16 cellular contexts compared by ENCODE assay signal in the genomic region with DNA sequence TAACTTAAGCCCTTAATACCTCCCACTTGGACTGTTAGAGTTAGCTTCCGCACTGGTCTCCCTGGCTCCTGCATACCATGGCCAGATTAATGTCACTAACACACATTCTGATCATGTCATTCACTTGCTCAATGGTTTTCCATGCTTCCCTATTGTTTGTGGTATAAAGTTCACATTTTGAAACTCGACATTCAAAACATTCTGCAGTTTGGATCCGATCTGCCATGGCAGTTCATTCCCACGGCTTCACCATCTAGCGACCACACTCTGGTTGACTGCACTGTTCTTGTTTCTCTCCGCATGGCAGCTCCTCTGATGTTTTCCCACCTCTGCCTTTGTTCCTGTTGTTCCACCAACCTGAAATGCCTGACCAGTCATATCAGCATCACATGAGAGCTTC.
DNase-seq lines count a peak whose midpoint lies in the region; TF ChIP-seq lines count a peak whose summit lies in the region.
"Had no signal": no experiment of that assay in that cellular context is flagged by ENCODE, and none has a peak within 500 bp of the region (broad histone marks: within the 10 kb centered on the region; RNA-seq: fewer than 3 reads in every experiment).

No MANE protein-coding gene starts in this region.

- H4K8ac ChIP-seq in H9 (replicated peaks; ENCODE audit: insufficient read length, low read depth, low read length) (no peak overlapping the region), neuronal stem cell (ENCODE audit: low read depth, low read length) (no peak overlapping the region)

- H2BK15ac ChIP-seq in H9 (ENCODE audit: low read depth, low read length) (no peak overlapping the region), neuronal stem cell (ENCODE audit: low read length) (no peak overlapping the region)

- H3K9me3 ChIP-seq in H9 (ENCODE audit: control insufficient read depth, low read depth, low read length) (no peaks in the 10 kb centered on the region), neuronal stem cell (replicated peaks in 1 of 2; ENCODE audit: control insufficient read depth in 2 of 2, insufficient read depth in 1 of 2, low read depth in 1 of 2, low read length in 2 of 2) (no peaks in the 10 kb centered on the region)
- H3K9me3 ChIP-seq: BE2C had no signal

- no peak overlapping the region for H2BK20ac ChIP-seq in H9 (ENCODE audit: low read depth, low read length, poor library complexity, severe bottlenecking)

- H3K9me3 Mint-ChIP-seq in H9, result no peaks in the 10 kb centered on the region
- no peaks in the 10 kb centered on the region for H3K9me3 Mint-ChIP-seq in mesothelial cell of epicardium
- H3K9me3 Mint-ChIP-seq: CD4-positive, CD25-positive, alpha-beta regulatory T cell had no signal

- no CpG with 5 or more reads among the region's 6 CpGs for WGBS in H9 (ENCODE audit: extremely low coverage, insufficient read length, low lambda C conversion rate)
- no CpG with 5 or more reads among the region's 6 CpGs for WGBS in neuronal stem cell (ENCODE audit: extremely low coverage in 2 of 2, insufficient read length in 2 of 2, insufficient replicate concordance in 1 of 2), 2 donors

- no peak for TF ChIP-seq CTCF in H9 (conservative IDR thresholded peaks at IDR 0.05)
- TF ChIP-seq CTCF in kidney epithelial cell (IDR thresholded peaks at IDR 0.05; ENCODE audit: insufficient read depth, low read length, poor library complexity, severe bottlenecking), result no peak
- no peak for TF ChIP-seq CTCF in mesothelial cell of epicardium (IDR thresholded peaks at IDR 0.05; ENCODE audit: unreplicated experiment)

- no peaks in the 10 kb centered on the region for H3K79me2 ChIP-seq in H9 (ENCODE audit: insufficient read depth, low read length)

- H3K23me2 ChIP-seq in H9 (ENCODE audit: insufficient read length, low read depth, low read length, poor library complexity, severe bottlenecking), result no peaks in the 10 kb centered on the region

- H3K4me1 ChIP-seq in H9 (ENCODE audit: insufficient read depth, low read length), result no peaks in the 10 kb centered on the region
- H3K4me1 ChIP-seq in neuronal stem cell (ENCODE audit: control insufficient read depth in 2 of 2, insufficient read depth in 1 of 2, low read depth in 1 of 2, low read length in 2 of 2), result peaks cover 0 to 6% of the 10 kb centered on the region in 2 donors
- H3K4me1 ChIP-seq: BE2C had no signal

- no peak overlapping the region for H2BK5ac ChIP-seq in H9 (ENCODE audit: insufficient read length, low read length)
- H2BK5ac ChIP-seq in neuronal stem cell (ENCODE audit: low read length), result no peak overlapping the region

- peak overlapping the region in 2 of 3 experiments; percentile 0 to 1; a peak in 1 of 7 replicates for H3K27ac Mint-ChIP-seq in H9
- H3K27ac Mint-ChIP-seq in mesothelial cell of epicardium, result no peak overlapping the region
- H3K27ac Mint-ChIP-seq: CD4-positive, CD25-positive, alpha-beta regulatory T cell; IgD-negative memory B cell had no signal

- H4K91ac ChIP-seq in H9 (ENCODE audit: insufficient read length, low read depth, low read length) (no peak overlapping the region), neuronal stem cell (ENCODE audit: low read depth, low read length, poor library complexity) (no peak overlapping the region)

- no peak overlapping the region for H3T11ph ChIP-seq in H9 (ENCODE audit: low read length)

- no peak overlapping the region for H3K56ac ChIP-seq in H9 (ENCODE audit: insufficient read length, low read depth, low read length)

- H3K27ac ChIP-seq in H9 (ENCODE audit: insufficient read length, low read depth, low read length), result no peak overlapping the region
- no peak overlapping the region for H3K27ac ChIP-seq in neuronal stem cell (replicated peaks; ENCODE audit: low read length)

- H3K18ac ChIP-seq in H9 (ENCODE audit: insufficient read length, low read depth, low read length) (no peak overlapping the region), neuronal stem cell (ENCODE audit: low read length) (no peak overlapping the region)

- H4K20me1 ChIP-seq in H9 (ENCODE audit: control insufficient read depth, insufficient read depth, insufficient read length), result no peaks in the 10 kb centered on the region

- H3K36me3 Mint-ChIP-seq in H9 (ENCODE audit: insufficient read depth in 1 of 3, low read depth in 3 of 3) (no peaks in the 10 kb centered on the region), mesothelial cell of epicardium (no peaks in the 10 kb centered on the region)
- H3K36me3 Mint-ChIP-seq: CD4-positive, CD25-positive, alpha-beta regulatory T cell; IgD-negative memory B cell had no signal

- H3K4me3 ChIP-seq in kidney epithelial cell (ENCODE audit: low read depth, low read length), result no peak overlapping the region
- no peak overlapping the region for H3K4me3 ChIP-seq in neuronal stem cell (ENCODE audit: low read length in 2 of 2)

- H3K23ac ChIP-seq in H9 (ENCODE audit: insufficient read length, low read depth, low read length) (no peak overlapping the region), neuronal stem cell (ENCODE audit: low read depth, low read length, poor library complexity) (no peak overlapping the region)

- H3K4me2 ChIP-seq in H9 (ENCODE audit: insufficient read depth, insufficient read length, low read length) (no peak overlapping the region), neuronal stem cell (ENCODE audit: insufficient read depth, low read length, poor library complexity, severe bottlenecking) (no peak overlapping the region)

- no peak overlapping the region for H2BK12ac ChIP-seq in H9 (ENCODE audit: insufficient read length, low read depth, low read length)
- no peak overlapping the region for H2BK12ac ChIP-seq in neuronal stem cell (ENCODE audit: low read length)

- H2AFZ ChIP-seq in H9 (ENCODE audit: low read length) (no peak overlapping the region), neuronal stem cell (ENCODE audit: low read length) (peak overlapping the region; percentile 28)

- H3K79me1 ChIP-seq in H9 (ENCODE audit: insufficient read depth, low read depth, low read length, poor library complexity, severe bottlenecking) (no peaks in the 10 kb centered on the region), neuronal stem cell (ENCODE audit: low read depth, low read length) (no peaks in the 10 kb centered on the region)

- H2BK120ac ChIP-seq in H9 (ENCODE audit: low read depth, low read length, poor library complexity, severe bottlenecking) (no peak overlapping the region), neuronal stem cell (ENCODE audit: low read depth, low read length) (no peak overlapping the region)

- H3K27me3 Mint-ChIP-seq in H9 (ENCODE audit: low read depth) (no peaks in the 10 kb centered on the region; the same call in none of the 2 replicates), mesothelial cell of epicardium (ENCODE audit: low read depth) (no peaks in the 10 kb centered on the region)

- H3K4me1 Mint-ChIP-seq in H9 (peaks cover 6 to 13% of the 10 kb centered on the region in 2 experiments), mesothelial cell of epicardium (peaks cover 2% of the 10 kb centered on the region)
- H3K4me1 Mint-ChIP-seq: CD4-positive, CD25-positive, alpha-beta regulatory T cell; IgD-negative memory B cell had no signal

- no peak overlapping the region for H3K4ac ChIP-seq in H9 (ENCODE audit: low read depth, low read length)
- H3K4ac ChIP-seq in neuronal stem cell (ENCODE audit: low read length), result no peak overlapping the region

- no peak overlapping the region for H4K5ac ChIP-seq in H9 (ENCODE audit: insufficient read length, low read depth, low read length)

- no peaks in the 10 kb centered on the region for H3K36me3 ChIP-seq in kidney epithelial cell (ENCODE audit: control insufficient read depth, insufficient read depth, low read length)
- no peaks in the 10 kb centered on the region for H3K36me3 ChIP-seq in neuronal stem cell (replicated peaks in 1 of 2; ENCODE audit: control insufficient read depth in 2 of 2, insufficient read depth in 2 of 2, low read length in 2 of 2)
- H3K36me3 ChIP-seq: BE2C had no signal

- H3K4me3 Mint-ChIP-seq in H9 (no peak overlapping the region), mesothelial cell of epicardium (no peak overlapping the region)
- H3K4me3 Mint-ChIP-seq: CD4-positive, CD25-positive, alpha-beta regulatory T cell; IgD-negative memory B cell had no signal

- H3K9ac ChIP-seq in H9 (ENCODE audit: extremely low read depth, insufficient read length, low read length), result no peak overlapping the region
- H3K9ac ChIP-seq in neuronal stem cell (ENCODE audit: low read depth, low read length, poor library complexity), result no peak overlapping the region

- H2AK5ac ChIP-seq in H9 (ENCODE audit: insufficient read length, low read length), result no peak overlapping the region
- H2AK5ac ChIP-seq in neuronal stem cell (ENCODE audit: low read depth, low read length), result no peak overlapping the region

- no peaks in the 10 kb centered on the region for H3K27me3 ChIP-seq in H9 (ENCODE audit: insufficient read depth, low read length)
- no peaks in the 10 kb centered on the region for H3K27me3 ChIP-seq in kidney epithelial cell (ENCODE audit: control insufficient read depth, insufficient read depth, low read length)
- H3K27me3 ChIP-seq in neuronal stem cell (ENCODE audit: control insufficient read depth in 3 of 3, insufficient read depth in 3 of 3, low read depth in 1 of 3, low read length in 3 of 3), result no peaks in the 10 kb centered on the region
- H3K27me3 ChIP-seq: BE2C had no signal

- H3K14ac ChIP-seq in H9 (ENCODE audit: insufficient read depth, low read length) (no peak overlapping the region), neuronal stem cell (ENCODE audit: low read length) (no peak overlapping the region)

- DNase-seq in H9, result no peak
- peak; percentile 62 for DNase-seq in kidney epithelial cell (ENCODE audit: low read depth)
- no peak for DNase-seq in neuronal stem cell (ENCODE audit: low spot score)
- DNase-seq in NOMO-1 (lab: John Stamatoyannopoulos, UW; ENCODE audit: unreplicated experiment in 2 of 2), result no peak
- DNase-seq in mesothelial cell of epicardium (ENCODE audit: low spot score in 2 of 2, unreplicated experiment in 2 of 2), result no peak
- no peak for DNase-seq in activated naive CD4-positive, alpha-beta T cell treated with anti-CD3 and anti-CD28 coated beads, Interleukin-2, amount 50 U/mL, for 16 hours
- DNase-seq in COR-L47 (lab: John Stamatoyannopoulos, UW), result no peak
- DNase-seq: BE2C; CD4-positive, CD25-positive, alpha-beta regulatory T cell; DND-41; MV-4-11; NCI-H1105 treated with DMSO at 0.1 percent for 48 hours; NCI-H2029 treated with DMSO at 0.1 percent for 48 hours; NCI-H2171; NCI-H526 had no signal
